Comparison of ENCODE assay signal across 13 cellular contexts in genomic region chr5:133928690-133929393, GRCh38. TPM values are rescaled to one million over a fixed set of nuclear protein-coding genes. Genes with fewer than 3 reads are reported as not detected.
A peak's percentile ranks its signal among the peaks of the same experiment; 100 is the strongest.
DNase-seq lines count a peak whose midpoint lies in the region; ATAC-seq and TF ChIP-seq lines count a peak whose summit lies in the region.
"Had no signal": no experiment of that assay in that cellular context is flagged by ENCODE, and none has a peak within 500 bp of the region (broad histone marks: within the 10 kb centered on the region; RNA-seq: fewer than 3 reads in every experiment).

No MANE protein-coding gene starts in this region.

- TF ChIP-seq POLR2A in prostate gland (IDR thresholded peaks at IDR 0.05) (no peak), gastrocnemius medialis (IDR thresholded peaks at IDR 0.05) (no peak)

- H3K4me3 ChIP-seq in prostate gland (no peak overlapping the region), gastrocnemius medialis (no peak overlapping the region)
- H3K4me3 ChIP-seq: right atrium auricular region had no signal

- no peak overlapping the region for H3K27ac ChIP-seq in prostate gland
- no peak overlapping the region for H3K27ac ChIP-seq in gastrocnemius medialis
- H3K27ac ChIP-seq: right atrium auricular region had no signal

- H3K9me3 Mint-ChIP-seq in activated T-cell treated with anti-CD3 and anti-CD28 coated beads, Interleukin-2, amount 50 U/mL, for 72 hours: no peaks in the 10 kb centered on the region
- no peaks in the 10 kb centered on the region for H3K9me3 Mint-ChIP-seq in stimulated activated memory B cell treated with anti-CD40 and anti-IgM and Interleukin-4, amounts not matched to agents 10 μg/mL and 1 μg/mL and 100 μg/mL, for 72 hours
- H3K9me3 Mint-ChIP-seq: nephron progenitor cell had no signal

- in situ Hi-C loops in gastrocnemius medialis (cut with MboI; ENCODE audit: low sequenced_read_pairs in 4 of 4): no loop called here

- H3K4me3 Mint-ChIP-seq in activated T-cell treated with anti-CD3 and anti-CD28 coated beads, Interleukin-2, amount 50 U/mL, for 72 hours: peak overlapping the region; percentile 76 to 83
- no peak overlapping the region for H3K4me3 Mint-ChIP-seq in T-helper 17 cell
- no peak overlapping the region for H3K4me3 Mint-ChIP-seq in stimulated activated memory B cell treated with anti-CD40 and anti-IgM and Interleukin-4, amounts not matched to agents 10 μg/mL and 1 μg/mL and 100 μg/mL, for 72 hours
- H3K4me3 Mint-ChIP-seq: nephron progenitor cell had no signal

- no peaks in the 10 kb centered on the region for H3K27me3 ChIP-seq in prostate gland (replicated peaks; ENCODE audit: insufficient read depth)
- no peaks in the 10 kb centered on the region for H3K27me3 ChIP-seq in gastrocnemius medialis
- H3K27me3 ChIP-seq: right atrium auricular region had no signal

- H3K36me3 Mint-ChIP-seq in activated T-cell treated with anti-CD3 and anti-CD28 coated beads, Interleukin-2, amount 50 U/mL, for 72 hours (ENCODE audit: insufficient read depth in 2 of 2): peaks cover 0 to 1% of the 10 kb centered on the region in 2 donors
- H3K36me3 Mint-ChIP-seq in T-helper 17 cell (ENCODE audit: low read depth): no peaks in the 10 kb centered on the region
- no peaks in the 10 kb centered on the region for H3K36me3 Mint-ChIP-seq in stimulated activated memory B cell treated with anti-CD40 and anti-IgM and Interleukin-4, amounts not matched to agents 10 μg/mL and 1 μg/mL and 100 μg/mL, for 72 hours

- H3K9me3 ChIP-seq in T-helper 17 cell (ENCODE audit: control insufficient read depth, low read length, poor library complexity, severe bottlenecking) (no peaks in the 10 kb centered on the region), prostate gland (no peaks in the 10 kb centered on the region), gastrocnemius medialis (no peaks in the 10 kb centered on the region)
- H3K9me3 ChIP-seq: right atrium auricular region had no signal

- peaks cover 71% of the 10 kb centered on the region for H3K4me1 Mint-ChIP-seq in activated T-cell treated with anti-CD3 and anti-CD28 coated beads, Interleukin-2, amount 50 U/mL, for 72 hours (ENCODE audit: low read depth)
- H3K4me1 Mint-ChIP-seq in T-helper 17 cell: peaks cover 18% of the 10 kb centered on the region
- peaks cover 68% of the 10 kb centered on the region for H3K4me1 Mint-ChIP-seq in stimulated activated memory B cell treated with anti-CD40 and anti-IgM and Interleukin-4, amounts not matched to agents 10 μg/mL and 1 μg/mL and 100 μg/mL, for 72 hours

- intact Hi-C loops in prostate gland (cut with DNase I) (no loop called here), gastrocnemius medialis (cut with DNase I; ENCODE audit: low total_unique reads) (no loop called here)

- DNase-seq in activated T-cell treated with anti-CD3 and anti-CD28 coated beads, Interleukin-2, amount 50 U/mL, for 72 hours: no peak
- DNase-seq in activated T-cell treated with anti-CD3 and anti-CD28 coated beads, Interleukin-2, amount 50 U/mL, for 48 hours: no peak
- DNase-seq in T-helper 17 cell (no peak), prostate gland (ENCODE audit: low spot score) (no peak), gastrocnemius medialis (no peak), RKO (ENCODE audit: low spot score) (no peak)
- DNase-seq: anterior cingulate cortex, left ventricle myocardium superior, NCI-H1105 treated with DMSO at 0.1 percent for 48 hours, nephron progenitor cell had no signal

- ATAC-seq in activated T-cell treated with anti-CD3 and anti-CD28 coated beads, Interleukin-2, amount 50 U/mL, for 72 hours (replicated peaks in 1 of 2): no peak
- ATAC-seq in GM21447 (IDR thresholded peaks at IDR 0.05; ENCODE audit: unreplicated experiment) (peak; percentile 24), T-helper 17 cell (no peak), gastrocnemius medialis (no peak)
- peak; percentile 57 for ATAC-seq in stimulated activated memory B cell treated with anti-CD40 and anti-IgM and Interleukin-4, amounts not matched to agents 10 μg/mL and 1 μg/mL and 100 μg/mL, for 72 hours
- ATAC-seq: left ventricle myocardium superior had no signal

- H3K36me3 ChIP-seq in prostate gland (no peaks in the 10 kb centered on the region), gastrocnemius medialis (no peaks in the 10 kb centered on the region)
- H3K36me3 ChIP-seq: right atrium auricular region had no signal

- TF ChIP-seq CTCF in prostate gland (IDR thresholded peaks at IDR 0.05): no peak
- TF ChIP-seq CTCF in gastrocnemius medialis (IDR thresholded peaks at IDR 0.05 in 4 of 5, conservative IDR thresholded peaks at IDR 0.05 in 1 of 5): no peak

- H3K4me1 ChIP-seq in prostate gland (replicated peaks) (no peaks in the 10 kb centered on the region), gastrocnemius medialis (peaks cover 0 to 2% of the 10 kb centered on the region in 2 donors)

- H3K27me3 Mint-ChIP-seq in activated T-cell treated with anti-CD3 and anti-CD28 coated beads, Interleukin-2, amount 50 U/mL, for 72 hours (ENCODE audit: low read depth): peaks cover 9% of the 10 kb centered on the region
- no peaks in the 10 kb centered on the region for H3K27me3 Mint-ChIP-seq in T-helper 17 cell
- H3K27me3 Mint-ChIP-seq in stimulated activated memory B cell treated with anti-CD40 and anti-IgM and Interleukin-4, amounts not matched to agents 10 μg/mL and 1 μg/mL and 100 μg/mL, for 72 hours: no peaks in the 10 kb centered on the region

- peak overlapping the region; percentile 84 for H3K27ac Mint-ChIP-seq in activated T-cell treated with anti-CD3 and anti-CD28 coated beads, Interleukin-2, amount 50 U/mL, for 72 hours
- H3K27ac Mint-ChIP-seq in T-helper 17 cell: peak overlapping the region; percentile 94
- H3K27ac Mint-ChIP-seq in stimulated activated memory B cell treated with anti-CD40 and anti-IgM and Interleukin-4, amounts not matched to agents 10 μg/mL and 1 μg/mL and 100 μg/mL, for 72 hours: peak overlapping the region; percentile 96
- H3K27ac Mint-ChIP-seq: nephron progenitor cell had no signal

- 86% methylated on average over 8 of the region's 8 CpGs for WGBS in prostate gland

RNA-seq across cellular contexts. Expression of gene C5orf15, which starts 39.6 kb away (rescaled TPM):
- 10 to 100 TPM; 21.8 to 22.8 TPM for total RNA-seq in activated T-cell treated with anti-CD3 and anti-CD28 coated beads, Interleukin-2, amount 50 U/mL, for 72 hours
- 10 to 100 TPM; 12.1 to 13.5 TPM for total RNA-seq in T-helper 17 cell
- 10 to 100 TPM; 68.4 to 71.8 TPM for total RNA-seq in prostate gland
- total RNA-seq in gastrocnemius medialis: 10 to 100 TPM; 18.7 to 30.3 (median 24.4) TPM

Comparison
In these comparisons a context has a peak if more than half of its experiments do, and no peak if none do; other contexts are left out.
1. ATAC-seq: peak in GM21447 (single experiment) and stimulated activated memory B cell treated with anti-CD40 and anti-IgM and Interleukin-4, amounts not matched to agents 10 μg/mL and 1 μg/mL and 100 μg/mL, for 72 hours (single experiment); none in activated T-cell treated with anti-CD3 and anti-CD28 coated beads, Interleukin-2, amount 50 U/mL, for 72 hours (0 of 2), T-helper 17 cell (single experiment) and gastrocnemius medialis (0 of 2).
2. H3K4me3 Mint-ChIP-seq: peak in activated T-cell treated with anti-CD3 and anti-CD28 coated beads, Interleukin-2, amount 50 U/mL, for 72 hours (2 of 2); none in T-helper 17 cell (single experiment) and stimulated activated memory B cell treated with anti-CD40 and anti-IgM and Interleukin-4, amounts not matched to agents 10 μg/mL and 1 μg/mL and 100 μg/mL, for 72 hours (single experiment).
3. Peak in every context shown above with its lines, with median percentiles within 50 percentile points of each other: H3K27ac Mint-ChIP-seq.